In the genomic region with DNA sequence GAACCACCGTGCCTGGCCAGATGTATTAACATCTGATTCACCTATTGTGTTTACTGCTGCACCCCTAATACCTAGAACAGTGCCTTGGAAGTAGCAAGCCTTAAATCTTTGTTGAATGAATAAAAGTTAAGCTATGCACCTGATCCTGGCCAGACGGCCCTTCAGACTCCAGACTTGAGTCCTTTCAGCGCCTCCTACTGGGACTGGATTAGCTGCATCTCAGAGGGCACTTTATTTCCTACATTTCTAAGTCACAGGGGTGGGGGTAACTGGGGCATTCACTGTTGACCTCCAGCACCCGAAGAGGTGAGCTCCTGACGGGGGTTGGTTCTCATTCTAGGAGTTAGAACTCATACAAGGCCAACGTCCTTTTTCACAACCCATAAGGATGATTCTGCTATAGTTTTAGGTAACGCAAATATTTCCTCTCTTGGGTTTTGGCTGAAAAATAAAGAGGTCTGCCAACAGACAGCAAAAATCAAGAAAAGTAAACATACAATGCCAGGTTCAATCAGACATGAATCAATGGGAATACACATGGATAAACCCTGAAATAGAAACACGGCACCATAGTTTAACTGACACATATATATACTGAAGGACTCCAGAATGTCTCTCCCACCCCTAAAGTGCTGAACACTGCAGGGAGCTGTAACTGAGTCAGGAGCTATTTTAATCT, we compare ENCODE assay signal across 8 cellular contexts. TPM values are rescaled to one million over a fixed set of nuclear protein-coding genes. Genes with fewer than 3 reads are reported as not detected.
DNase-seq lines count a peak whose midpoint lies in the region; ATAC-seq and TF ChIP-seq lines count a peak whose summit lies in the region.

No MANE protein-coding gene starts in this region.

- H3K4me3 ChIP-seq in colonic mucosa, result no peak overlapping the region

- peak; percentile 9 for DNase-seq in Caki2 (ENCODE audit: low read depth)
- DNase-seq in KBM-7, result peak; percentile 63
- peak; percentile 34 for DNase-seq in colonic mucosa
- DNase-seq in mesenteric fat pad (ENCODE audit: low spot score), result peak; percentile 49
- DNase-seq in naive thymus-derived CD8-positive, alpha-beta T cell, result no peak
- no peak for DNase-seq in amniotic stem cell (lab: John Stamatoyannopoulos, UW)
- no peak for DNase-seq in activated gamma-delta T cell (lab: John Stamatoyannopoulos, UW)
- no peak for DNase-seq in activated CD4-positive, alpha-beta T cell treated with anti-CD3 and anti-CD28 coated beads for 4 hours

- H3K9me3 Mint-ChIP-seq in naive thymus-derived CD8-positive, alpha-beta T cell, result no peaks in the 10 kb centered on the region

- no peaks in the 10 kb centered on the region for H3K27me3 Mint-ChIP-seq in naive thymus-derived CD8-positive, alpha-beta T cell

- no peak overlapping the region for H3K27ac ChIP-seq in colonic mucosa

- peaks cover 11% of the 10 kb centered on the region for H3K36me3 ChIP-seq in colonic mucosa

- TF ChIP-seq CTCF in colonic mucosa (IDR thresholded peaks at IDR 0.05), result peak; percentile 15

- peak overlapping the region in 1 of 10 donors; percentile 89 for H3K27ac Mint-ChIP-seq in naive thymus-derived CD8-positive, alpha-beta T cell

- no peaks in the 10 kb centered on the region for H3K9me3 ChIP-seq in colonic mucosa

- intact Hi-C loops in colonic mucosa (cut with DNase I), result no loop called here

- no peak overlapping the region for H3K9ac ChIP-seq in colonic mucosa (ENCODE audit: low read depth in 2 of 2, low read length in 2 of 2)

- no peaks in the 10 kb centered on the region for H3K4me1 ChIP-seq in colonic mucosa

- H3K27me3 ChIP-seq in colonic mucosa, result no peaks in the 10 kb centered on the region

- ATAC-seq in naive thymus-derived CD8-positive, alpha-beta T cell, result no peak

- H3K36me3 Mint-ChIP-seq in naive thymus-derived CD8-positive, alpha-beta T cell, result peaks cover 0 to 52% (median 10%) of the 10 kb centered on the region in 3 donors

- POLR2A ChIA-PET in naive thymus-derived CD8-positive, alpha-beta T cell (lab: Charles Lee), result no interaction called here

- in situ Hi-C loops in Caki2 (cut with HindIII; ENCODE audit: low pct_unique_long_range_greater_than_20kb, low sequenced_read_pairs), result no loop called here
- in situ Hi-C loops in KBM-7 (cut with MboI; ENCODE audit: low pct_unique_long_range_greater_than_20kb, low sequenced_read_pairs), result no loop called here

- H3K4me3 Mint-ChIP-seq in naive thymus-derived CD8-positive, alpha-beta T cell, result no peak overlapping the region

- H3K4me1 Mint-ChIP-seq in naive thymus-derived CD8-positive, alpha-beta T cell, result peaks cover 0 to 14% (median 5%) of the 10 kb centered on the region in 4 donors

RNA-seq across cellular contexts. Expression of a gene that starts 48.0 kb away (rescaled TPM):
- 19.9 and 21.2 TPM in 2 replicates for total RNA-seq in Caki2 (2014; rRNA removed; shearing (Covaris generic); ENCODE audit: low replicate concordance)
- total RNA-seq in colonic mucosa (10 to 100 TPM; 26.1 to 47.5 TPM), mesenteric fat pad (30.6 TPM)
- total RNA-seq in naive thymus-derived CD8-positive, alpha-beta T cell, result under 1 TPM; 0.30 to 0.55 TPM
- polyA plus RNA-seq in naive thymus-derived CD8-positive, alpha-beta T cell, result under 1 TPM in 2 of 3 donors, not detected in 1; 0.04 to 0.54 TPM

RNA-seq across cellular contexts. Expression of a gene that starts 54.8 kb away (rescaled TPM):
- total RNA-seq in Caki2 (2014; rRNA removed; shearing (Covaris generic); ENCODE audit: low replicate concordance), result 11.1 and 12.8 TPM in 2 replicates
- total RNA-seq in colonic mucosa, result 10 to 100 TPM; 11.3 to 14.6 TPM
- total RNA-seq in mesenteric fat pad, result 12.0 TPM
- 10 to 100 TPM; 17.9 to 18.1 TPM for total RNA-seq in naive thymus-derived CD8-positive, alpha-beta T cell
- polyA plus RNA-seq in naive thymus-derived CD8-positive, alpha-beta T cell, result 10 to 100 TPM in 1 of 3 donors, 1 to 10 TPM in 2; 7.3 to 10.3 (median 7.6) TPM

RNA-seq across cellular contexts. Expression of a gene that starts 59.1 kb away (rescaled TPM):
- 2,723 and 3,461 TPM in 2 replicates for total RNA-seq in Caki2 (2014; rRNA removed; shearing (Covaris generic); ENCODE audit: low replicate concordance)
- total RNA-seq in colonic mucosa (1,000 to 10,000 TPM; 1,326 to 1,370 TPM), mesenteric fat pad (1,050 TPM)
- total RNA-seq in naive thymus-derived CD8-positive, alpha-beta T cell, result 1,000 to 10,000 TPM; 2,141 to 2,273 TPM
- 1,000 to 10,000 TPM; 1,179 to 1,624 (median 1,569) TPM for polyA plus RNA-seq in naive thymus-derived CD8-positive, alpha-beta T cell

Comparison
In these comparisons a context has a peak if more than half of its experiments do, and no peak if none do; other contexts are left out.
1. DNase-seq: peak in Caki2 (single experiment), KBM-7 (single experiment), colonic mucosa (single experiment) and mesenteric fat pad (single experiment); none in naive thymus-derived CD8-positive, alpha-beta T cell (0 of 10), amniotic stem cell (single experiment), activated gamma-delta T cell (single experiment) and activated CD4-positive, alpha-beta T cell treated with anti-CD3 and anti-CD28 coated beads for 4 hours (0 of 2).
2. RNA of a gene that starts 48.0 kb away (total RNA-seq): 26.1 to 47.5 TPM in colonic mucosa, 30.6 TPM in mesenteric fat pad (single experiment) and 19.9 to 21.2 TPM in Caki2; 0.30 to 0.55 TPM in naive thymus-derived CD8-positive, alpha-beta T cell; every median in the first group is over 10 times any median in the second.